In the genomic region with DNA sequence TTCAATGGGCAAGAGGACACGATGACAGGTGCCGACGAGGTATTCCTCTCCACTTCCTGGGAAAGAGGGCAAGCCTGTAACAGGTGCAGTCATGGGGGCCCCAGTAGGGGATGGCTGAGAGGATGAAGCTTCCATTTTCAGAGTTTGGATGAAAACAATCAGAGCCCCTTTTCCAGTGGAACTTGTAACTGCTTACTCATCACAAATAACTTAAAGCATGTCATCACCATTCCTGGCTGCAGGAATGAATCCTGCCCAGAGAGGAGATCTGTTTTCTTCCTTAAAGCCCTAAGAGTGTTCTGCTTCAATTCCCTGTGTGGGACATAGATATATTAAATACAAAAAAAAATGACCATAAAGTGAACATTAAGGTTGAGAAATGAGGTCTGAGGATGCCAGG, we compare ENCODE assay signal across 19 cellular contexts.
"Had no signal": no experiment of that assay in that cellular context is flagged by ENCODE, and none has a peak within 500 bp of the region (broad histone marks: within the 10 kb centered on the region; RNA-seq: fewer than 3 reads in every experiment).

No MANE protein-coding gene starts in this region.

- H3K9ac ChIP-seq: SK-N-SH had no signal

- H3K36me3 ChIP-seq: MG63 had no signal

- H3K4me3 Mint-ChIP-seq: T-helper 17 cell had no signal

- ATAC-seq: T-helper 17 cell had no signal

- H3K27ac ChIP-seq: RWPE1 had no signal

- H3K4me1 Mint-ChIP-seq: T-helper 17 cell had no signal

- DNase-seq: Karpas-422, KG1, MG63, NCI-H1092, NCI-H1417 treated with DMSO at 0.1 percent for 48 hours, NCI-H1694 treated with DMSO at 0.1 percent for 48 hours, NCI-H1930, NCI-H2081, NCI-H2107, NCI-H2171 treated with DMSO at 0.1 percent for 48 hours, NCI-H446 treated with DMSO at 0.1 percent for 48 hours, NCI-H526, NCI-H774, SW 1271, T-helper 1 cell, T-helper 17 cell had no signal

- H3K27ac Mint-ChIP-seq: T-helper 17 cell had no signal

- H3K4me2 ChIP-seq: SK-N-SH had no signal

- H3K4me3 ChIP-seq: MG63 had no signal

- H3K9me3 ChIP-seq: MG63, SK-N-SH had no signal

- H3K27me3 Mint-ChIP-seq: T-helper 17 cell had no signal

- FAIRE-seq: RCC 7860 had no signal
